ENCODE assay signal across 8 cellular contexts in genomic region chrX:49171752-49172279, GRCh38. TPM values are rescaled to one million over a fixed set of nuclear protein-coding genes. Genes with fewer than 3 reads are reported as not detected.
A peak's percentile ranks its signal among the peaks of the same experiment; 100 is the strongest.
DNase-seq lines count a peak whose midpoint lies in the region; ATAC-seq and TF ChIP-seq lines count a peak whose summit lies in the region.

A gene with protein sequence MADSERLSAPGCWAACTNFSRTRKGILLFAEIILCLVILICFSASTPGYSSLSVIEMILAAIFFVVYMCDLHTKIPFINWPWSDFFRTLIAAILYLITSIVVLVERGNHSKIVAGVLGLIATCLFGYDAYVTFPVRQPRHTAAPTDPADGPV (plus strand): TSS chrX:49171898. CDS start chrX:49172001, 103 bp downstream.

- H3K9me3 ChIP-seq in adipocyte (ENCODE audit: control insufficient read depth, low read length) (no peaks in the 10 kb centered on the region), hepatocyte (ENCODE audit: low read depth) (no peaks in the 10 kb centered on the region)

- H2AFZ ChIP-seq in hepatocyte = peak within 1 kb of the TSS; percentile 41

- no peaks in the 10 kb centered on the region for H4K20me1 ChIP-seq in hepatocyte (ENCODE audit: insufficient read depth, poor library complexity, severe bottlenecking)

- no peaks in the 10 kb centered on the region for H3K27me3 ChIP-seq in adipocyte (replicated peaks; ENCODE audit: control insufficient read depth, insufficient read depth, low read length)
- no peaks in the 10 kb centered on the region for H3K27me3 ChIP-seq in hepatocyte

- no peaks in the 10 kb centered on the region for H3K79me2 ChIP-seq in hepatocyte

- ATAC-seq in HG03460 (IDR thresholded peaks at IDR 0.05; ENCODE audit: unreplicated experiment) = peak; percentile 38

- no peak for TF ChIP-seq CTCF in hepatocyte (IDR thresholded peaks at IDR 0.05; ENCODE audit: poor library complexity)

- H3K4me1 ChIP-seq in adipocyte (ENCODE audit: control insufficient read depth, insufficient read depth, low read length) (peaks cover 4% of the 10 kb centered on the region), hepatocyte (ENCODE audit: insufficient read depth) (peaks cover 8% of the 10 kb centered on the region)

- 51% methylated on average over 34 of the region's 46 CpGs for WGBS in hepatocyte (ENCODE audit: low lambda C conversion rate, missing lambda C conversion rate)

- H3K27ac ChIP-seq in hepatocyte = peak within 1 kb of the TSS; percentile 84
- peak within 1 kb of the TSS; percentile 67 to 96 (median 93) for H3K27ac ChIP-seq in skin epidermis

- H3K4me3 ChIP-seq in adipocyte (ENCODE audit: low read length) (peak within 1 kb of the TSS; percentile 83), hepatocyte (peak within 1 kb of the TSS; percentile 34), skin epidermis (peak within 1 kb of the TSS; percentile 46 to 65 (median 58))

- no peaks in the 10 kb centered on the region for H3K9me2 ChIP-seq in hepatocyte (replicated peaks; ENCODE audit: insufficient read depth)

- H3K9ac ChIP-seq in adipocyte (ENCODE audit: low read length) = peak within 1 kb of the TSS; percentile 83

- peak within 1 kb of the TSS; percentile 83 for H3K4me2 ChIP-seq in hepatocyte

- no peaks in the 10 kb centered on the region for H3K36me3 ChIP-seq in adipocyte (ENCODE audit: control insufficient read depth, insufficient read depth, low read length, severe bottlenecking)
- H3K36me3 ChIP-seq in hepatocyte (replicated peaks; ENCODE audit: insufficient read depth, low read depth) = no peaks in the 10 kb centered on the region

- DNase-seq in NK-92 treated with Interleukin-12 subunit alpha and Interleukin-12 subunit beta, amount 100 ng/mL, for 24 hours (lab: John Stamatoyannopoulos, UW) = peak; percentile 66
- DNase-seq in NK-92 (lab: John Stamatoyannopoulos, UW; ENCODE audit: unreplicated experiment) = no peak
- DNase-seq in SW480 (ENCODE audit: low spot score) = peak; percentile 67
- DNase-seq in adipocyte (ENCODE audit: low read depth) = peak; percentile 69
- peak; percentile 74 for DNase-seq in hepatocyte (ENCODE audit: low spot score)
- no peak for DNase-seq in NCI-H1694 treated with DMSO at 0.1 percent for 48 hours (lab: John Stamatoyannopoulos, UW)

RNA-seq across cellular contexts. Expression of the gene that starts here (rescaled TPM):
- total RNA-seq in hepatocyte = 27.5 and 34.9 TPM in 2 replicates
- polyA plus RNA-seq in hepatocyte = 110 and 118 TPM in 2 replicates

Comparison
In these comparisons a context has a peak if more than half of its experiments do, and no peak if none do; other contexts are left out.
1. DNase-seq: peak in NK-92 treated with Interleukin-12 subunit alpha and Interleukin-12 subunit beta, amount 100 ng/mL, for 24 hours (single experiment), SW480 (single experiment), adipocyte (single experiment) and hepatocyte (single experiment); none in NK-92 (single experiment) and NCI-H1694 treated with DMSO at 0.1 percent for 48 hours (single experiment).
2. Peak in every context shown above with its lines, with median percentiles within 50 percentile points of each other: H3K4me3 ChIP-seq.